Comparison of ENCODE assay signal across 9 cellular contexts in genomic region chr4:38523524-38524448, GRCh38.
DNase-seq lines count a peak whose midpoint lies in the region; ATAC-seq and TF ChIP-seq lines count a peak whose summit lies in the region.
"Had no signal": no experiment of that assay in that cellular context is flagged by ENCODE, and none has a peak within 500 bp of the region (broad histone marks: within the 10 kb centered on the region; RNA-seq: fewer than 3 reads in every experiment).

No MANE protein-coding gene starts in this region.

- H3K36me3 ChIP-seq in heart left ventricle (no peaks in the 10 kb centered on the region), WERI-Rb-1 (no peaks in the 10 kb centered on the region)

- DNase-seq in heart left ventricle (no peak), cardiac septum (ENCODE audit: low spot score) (no peak), kidney tubule cell (ENCODE audit: low spot score) (peak; percentile 26), NCI-H2171 treated with DMSO at 0.1 percent for 48 hours (lab: John Stamatoyannopoulos, UW) (no peak), DMS 273 (lab: John Stamatoyannopoulos, UW; ENCODE audit: unreplicated experiment) (no peak), WERI-Rb-1 (no peak)
- DNase-seq in activated CD4-positive, alpha-beta T cell treated with anti-CD3 and anti-CD28 coated beads for 4 hours = peak; percentile 39 to 42

- intact Hi-C loops in heart left ventricle (cut with DNase I) (no loop called here), cardiac septum (cut with DNase I) (no loop called here)

- ATAC-seq in heart left ventricle (peak in 3 of 4 donors; percentile 58 to 61 (median 61)), HG03342 (IDR thresholded peaks at IDR 0.05; ENCODE audit: unreplicated experiment) (peak; percentile 98)

- 85 to 89% (median 87%) methylated on average over 16 of the region's 16 CpGs for WGBS in heart left ventricle, 4 donors

- H3K4me3 ChIP-seq in heart left ventricle (peak overlapping the region in 2 of 12 donors; percentile 7 to 34), WERI-Rb-1 (ENCODE audit: low read depth, low read length) (no peak overlapping the region)

- H3K27me3 ChIP-seq in heart left ventricle (no peaks in the 10 kb centered on the region), WERI-Rb-1 (ENCODE audit: insufficient read depth, low read depth, severe bottlenecking) (no peaks in the 10 kb centered on the region)

- H3K9me3 ChIP-seq in heart left ventricle (no peaks in the 10 kb centered on the region), WERI-Rb-1 (ENCODE audit: severe bottlenecking) (no peaks in the 10 kb centered on the region)

- TF ChIP-seq POLR2A in heart left ventricle (IDR thresholded peaks at IDR 0.05) = no peak

- H3K27ac ChIP-seq in heart left ventricle (peak overlapping the region in 3 of 12 donors; percentile 17 to 84 (median 39)), WERI-Rb-1 (no peak overlapping the region)
- H3K27ac ChIP-seq: C4-2B had no signal

- H3K4me1 ChIP-seq in heart left ventricle = peaks cover 0 to 37% (median 0%) of the 10 kb centered on the region in 12 donors

- TF ChIP-seq CTCF in heart left ventricle (IDR thresholded peaks at IDR 0.05) (no peak), WERI-Rb-1 (IDR thresholded peaks at IDR 0.05; ENCODE audit: low read depth, low read length) (no peak)

Comparison
In these comparisons a context has a peak if more than half of its experiments do, and no peak if none do; other contexts are left out.
1. DNase-seq: peak in activated CD4-positive, alpha-beta T cell treated with anti-CD3 and anti-CD28 coated beads for 4 hours (2 of 2) and kidney tubule cell (single experiment); none in heart left ventricle (0 of 5), cardiac septum (single experiment), NCI-H2171 treated with DMSO at 0.1 percent for 48 hours (single experiment), DMS 273 (single experiment) and WERI-Rb-1 (single experiment).